In the genomic region with DNA sequence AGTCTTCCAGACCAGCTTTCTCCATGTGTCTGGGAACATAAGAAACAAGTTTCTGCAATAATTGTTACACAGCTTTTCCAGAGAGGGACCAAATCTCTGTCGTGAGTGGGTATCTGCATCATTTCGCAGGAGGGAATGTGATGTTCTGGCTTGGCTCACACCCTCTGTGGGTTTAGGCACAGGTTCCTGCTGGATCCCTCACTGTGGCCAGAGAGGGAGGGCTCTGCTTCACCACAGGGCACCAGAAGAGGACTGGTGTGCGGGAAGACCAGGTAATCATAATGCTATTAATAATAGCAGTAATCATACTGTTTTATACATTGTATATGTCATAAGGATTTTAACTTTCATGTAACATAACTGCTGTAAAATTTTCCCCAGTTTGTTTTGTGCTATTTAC, we compare ENCODE assay signal across 8 cellular contexts. TPM values are rescaled to one million over a fixed set of nuclear protein-coding genes. Genes with fewer than 3 reads are reported as not detected.
DNase-seq lines count a peak whose midpoint lies in the region; ATAC-seq and TF ChIP-seq lines count a peak whose summit lies in the region.
"Not testable (repeated sequence)": the region's sequence is repeated elsewhere in the genome, so short reads cannot be mapped to it uniquely, and the experiment has no call there.

No MANE protein-coding gene starts in this region.

- not testable (repeated sequence) for H4K20me1 ChIP-seq in DND-41 (ENCODE audit: insufficient read depth, low read length); H9 (ENCODE audit: control insufficient read depth, insufficient read depth, insufficient read length)

- H4K5ac ChIP-seq in H9 (ENCODE audit: insufficient read length, low read depth, low read length): not testable (repeated sequence)

- not testable (repeated sequence) for H3K4ac ChIP-seq in H9 (ENCODE audit: low read depth, low read length)

- not testable (repeated sequence) for H3K4me1 ChIP-seq in DND-41 (ENCODE audit: insufficient read depth, low read length); H9 (ENCODE audit: insufficient read depth, low read length); Panc1 (ENCODE audit: control insufficient read depth, insufficient read depth, low read length); adipocyte (ENCODE audit: control insufficient read depth, insufficient read depth, low read length); vagina

- not testable (repeated sequence) for TF ChIP-seq POLR2A in vagina (IDR thresholded peaks at IDR 0.05)

- H3K9me3 Mint-ChIP-seq in H9: peaks cover 10 to 16% of the 10 kb centered on the region in 2 experiments
- not testable (repeated sequence) for H3K9me3 Mint-ChIP-seq in osteocyte (ENCODE audit: unreplicated experiment)

- not testable (repeated sequence) for H4K8ac ChIP-seq in H9 (replicated peaks; ENCODE audit: insufficient read length, low read depth, low read length)

- H3K23ac ChIP-seq in H9 (ENCODE audit: insufficient read length, low read depth, low read length): not testable (repeated sequence)

- not testable (repeated sequence) for H3K27ac Mint-ChIP-seq in H9; osteocyte (ENCODE audit: unreplicated experiment)

- H2BK15ac ChIP-seq in H9 (ENCODE audit: low read depth, low read length): not testable (repeated sequence)

- not testable (repeated sequence) for BruUV-seq in Panc1 (replicated peaks; lab: Mats Ljungman, UMichigan)

- POLR2A ChIA-PET in Panc1 (lab: Charles Lee): not testable (repeated sequence)

- not testable (repeated sequence) for DNase-seq in DND-41; Panc1 (ENCODE audit: low read depth, low spot score)
- peak; percentile 34 for DNase-seq in H9
- DNase-seq in adipocyte (ENCODE audit: low read depth): peak; percentile 9
- peak; percentile 10 for DNase-seq in fibroblast of gingiva (ENCODE audit: low read depth)
- peak; percentile 3 for DNase-seq in iris pigment epithelial cell (ENCODE audit: low read depth)
- peak; percentile 87 for DNase-seq in osteocyte (ENCODE audit: extremely low spot score, unreplicated experiment)
- peak; percentile 90 to 97 for DNase-seq in vagina (ENCODE audit: extremely low spot score in 2 of 2)

- CTCF ChIA-PET in Panc1 (lab: Charles Lee): not testable (repeated sequence)

- no CpG with 5 or more reads among the region's 3 CpGs for WGBS in H9 (ENCODE audit: extremely low coverage, insufficient read length, low lambda C conversion rate)

- H2AK5ac ChIP-seq in H9 (ENCODE audit: insufficient read length, low read length): not testable (repeated sequence)

- H3K56ac ChIP-seq in H9 (ENCODE audit: insufficient read length, low read depth, low read length): not testable (repeated sequence)

- H2BK20ac ChIP-seq in H9 (ENCODE audit: low read depth, low read length, poor library complexity, severe bottlenecking): not testable (repeated sequence)

- not testable (repeated sequence) for H3K27ac ChIP-seq in DND-41 (ENCODE audit: low read length); H9 (ENCODE audit: insufficient read length, low read depth, low read length); Panc1 (ENCODE audit: low read length); vagina

- not testable (repeated sequence) for H3K14ac ChIP-seq in H9 (ENCODE audit: insufficient read depth, low read length)

- H3K23me2 ChIP-seq in H9 (ENCODE audit: insufficient read length, low read depth, low read length, poor library complexity, severe bottlenecking): not testable (repeated sequence)

- ATAC-seq in DND-41 (ENCODE audit: insufficient read depth, low read depth) (peak; percentile 42; the same call in 2 of the 3 replicates), Panc1 (peak; percentile 69)

- H4K91ac ChIP-seq in H9 (ENCODE audit: insufficient read length, low read depth, low read length): not testable (repeated sequence)

- intact Hi-C loops in Panc1 (cut with micrococcal nuclease; ENCODE audit: unreplicated experiment); vagina (cut with DNase I): not testable (repeated sequence)

- H2BK120ac ChIP-seq in H9 (ENCODE audit: low read depth, low read length, poor library complexity, severe bottlenecking): not testable (repeated sequence)

- not testable (repeated sequence) for H3K36me3 Mint-ChIP-seq in H9 (ENCODE audit: insufficient read depth in 1 of 3, low read depth in 3 of 3); osteocyte (ENCODE audit: unreplicated experiment)

- not testable (repeated sequence) for H3K9ac ChIP-seq in DND-41 (ENCODE audit: low read depth, low read length); H9 (ENCODE audit: extremely low read depth, insufficient read length, low read length); adipocyte (ENCODE audit: low read length)

- not testable (repeated sequence) for H2BK12ac ChIP-seq in H9 (ENCODE audit: insufficient read length, low read depth, low read length)

- H3K9me3 ChIP-seq in DND-41 (ENCODE audit: insufficient read depth, low read length, severe bottlenecking); Panc1 (ENCODE audit: control insufficient read depth, insufficient read depth, low read depth, low read length); adipocyte (ENCODE audit: control insufficient read depth, low read length); vagina: not testable (repeated sequence)
- H3K9me3 ChIP-seq in H9 (ENCODE audit: control insufficient read depth, low read depth, low read length): peaks cover 23% of the 10 kb centered on the region

- not testable (repeated sequence) for H3K36me3 ChIP-seq in DND-41 (ENCODE audit: insufficient read depth, low read length); Panc1 (ENCODE audit: control insufficient read depth, insufficient read depth, low read length); adipocyte (ENCODE audit: control insufficient read depth, insufficient read depth, low read length, severe bottlenecking); vagina

- not testable (repeated sequence) for H3K4me3 ChIP-seq in DND-41 (ENCODE audit: low read depth in 1 of 2, low read length in 2 of 2); Panc1 (ENCODE audit: low read depth in 2 of 2, low read length in 2 of 2); adipocyte (ENCODE audit: low read length); vagina

- not testable (repeated sequence) for TF ChIP-seq CTCF in DND-41 (IDR thresholded peaks at IDR 0.05; ENCODE audit: borderline replicate concordance, extremely low read depth, low read length, poor library complexity, severe bottlenecking); H9 (conservative IDR thresholded peaks at IDR 0.05); Panc1 (IDR thresholded peaks at IDR 0.05); osteocyte (IDR thresholded peaks at IDR 0.05); vagina (IDR thresholded peaks at IDR 0.05)

- peaks cover 15% of the 10 kb centered on the region for H3K27me3 Mint-ChIP-seq in H9 (ENCODE audit: low read depth)
- H3K27me3 Mint-ChIP-seq in osteocyte (ENCODE audit: unreplicated experiment): not testable (repeated sequence)

- in situ Hi-C loops in Panc1 (cut with HindIII; ENCODE audit: low pct_unique_long_range_greater_than_20kb, low sequenced_read_pairs): not testable (repeated sequence)

- H3K4me1 Mint-ChIP-seq in H9; osteocyte (ENCODE audit: unreplicated experiment): not testable (repeated sequence)

- H3K4me2 ChIP-seq in DND-41 (ENCODE audit: insufficient read depth, low read length); H9 (ENCODE audit: insufficient read depth, insufficient read length, low read length): not testable (repeated sequence)

- not testable (repeated sequence) for H2BK5ac ChIP-seq in H9 (ENCODE audit: insufficient read length, low read length)

- not testable (repeated sequence) for H3K18ac ChIP-seq in H9 (ENCODE audit: insufficient read length, low read depth, low read length)

- H2AFZ ChIP-seq in DND-41 (ENCODE audit: low read depth, low read length); H9 (ENCODE audit: low read length): not testable (repeated sequence)

- H3K79me2 ChIP-seq in DND-41 (ENCODE audit: insufficient read depth, low read length); H9 (ENCODE audit: insufficient read depth, low read length): not testable (repeated sequence)

- H3K27me3 ChIP-seq in DND-41 (ENCODE audit: insufficient read depth, low read length, poor library complexity); H9 (ENCODE audit: insufficient read depth, low read length); Panc1 (ENCODE audit: control insufficient read depth, insufficient read depth, low read length); adipocyte (replicated peaks; ENCODE audit: control insufficient read depth, insufficient read depth, low read length); vagina: not testable (repeated sequence)

- H3T11ph ChIP-seq in H9 (ENCODE audit: low read length): not testable (repeated sequence)

- H3K79me1 ChIP-seq in H9 (ENCODE audit: insufficient read depth, low read depth, low read length, poor library complexity, severe bottlenecking): not testable (repeated sequence)

- not testable (repeated sequence) for H3K4me3 Mint-ChIP-seq in H9; osteocyte (ENCODE audit: unreplicated experiment)

RNA-seq across cellular contexts. Expression of gene ZNG1F, which starts 41.3 kb away (rescaled TPM):
- 13.4 and 14.5 TPM in 2 replicates for total RNA-seq in H9 (2021)
- 5.1 TPM for total RNA-seq in Panc1 (2021; ENCODE audit: unreplicated experiment)
- 1.3 TPM for polyA plus RNA-seq in Panc1 (2012; ENCODE audit: insufficient read length)
- total RNA-seq in osteocyte: 6.1 and 8.4 TPM in 2 replicates
- 14.5 TPM for total RNA-seq in vagina
